ENCODE assay signal across 1 cellular context in genomic region chr13:84870190-84870589, GRCh38.
TF ChIP-seq lines count a peak whose summit lies in the region.

No MANE protein-coding gene starts in this region.

TF ChIP-seq in SK-N-SH treated with all-trans-retinoic acid at 6 μM for 48 hours, 23 proteins besides CTCF, POLR2A, EP300 and RAD21 (continued from another document):
- TF ChIP-seq PATZ1 (CRISPR knock-in tag; IDR thresholded peaks at IDR 0.05; ENCODE audit: borderline replicate concordance) = no peak
